Comparison of ENCODE assay signal across 20 cellular contexts in genomic region chr7:148799893-148800545, GRCh38.
"Had no signal": no experiment of that assay in that cellular context is flagged by ENCODE, and none has a peak within 500 bp of the region (broad histone marks: within the 10 kb centered on the region; RNA-seq: fewer than 3 reads in every experiment).

No MANE protein-coding gene starts in this region.

- ATAC-seq: left colon; naive thymus-derived CD4-positive, alpha-beta T cell; right lobe of liver; stimulated activated naive CD8-positive, alpha-beta T cell treated with anti-CD3 and anti-CD28 coated beads, Interleukin-15, Interleukin-2, amounts not matched to agents 100 U/mL and 50 U/mL, for 24 hours; upper lobe of right lung had no signal

- H3K27ac Mint-ChIP-seq: activated B cell treated with CpG ODN at 0.5 μM for 24 hours; activated T-helper 1 cell treated with anti-CD3 and anti-CD28 coated beads, Interleukin-12 subunit alpha, Interleukin-12 subunit beta, Interleukin-2, Interleukin-4 antibody, amounts not matched to agents 30 ng/mL and 10 ng/mL and 1 ng/mL, durations not matched to agents 14 hours and 24 hours and 36 hours; progenitor cell of endocrine pancreas had no signal

- H3K9me3 ChIP-seq: adrenal gland, right lobe of liver, SJCRH30, spleen, suprapubic skin, upper lobe of right lung had no signal

- H3K27me3 Mint-ChIP-seq: activated B cell treated with CpG ODN at 0.5 μM for 24 hours; central memory CD8-positive, alpha-beta T cell; naive thymus-derived CD4-positive, alpha-beta T cell; progenitor cell of endocrine pancreas had no signal

- H3K9me3 Mint-ChIP-seq: activated B cell treated with CpG ODN at 0.5 μM for 24 hours; activated T-helper 1 cell treated with anti-CD3 and anti-CD28 coated beads, Interleukin-12 subunit alpha, Interleukin-12 subunit beta, Interleukin-2, Interleukin-4 antibody, amounts not matched to agents 30 ng/mL and 10 ng/mL and 1 ng/mL, durations not matched to agents 14 hours and 24 hours and 36 hours; central memory CD8-positive, alpha-beta T cell; naive thymus-derived CD4-positive, alpha-beta T cell had no signal

- DNase-seq: activated B cell treated with CpG ODN at 0.5 μM for 24 hours; activated CD4-positive, alpha-beta T cell treated with anti-CD3 and anti-CD28 coated beads, Interleukin-2, amount 50 U/mL, for 4 hours; activated naive CD4-positive, alpha-beta T cell; adrenal gland; cortex of kidney; effector memory CD4-positive, alpha-beta T cell; hippocampal formation; left colon; naive thymus-derived CD4-positive, alpha-beta T cell; nucleus accumbens; right lobe of liver; SJCRH30; spleen; stimulated activated CD4-positive, alpha-beta T cell treated with anti-CD3 and anti-CD28 coated beads, Interleukin-1b, Interleukin-23, amount 100 ng/mL, for 48 hours; stimulated activated naive CD8-positive, alpha-beta T cell treated with anti-CD3 and anti-CD28 coated beads, Interleukin-15, Interleukin-2, amounts not matched to agents 100 U/mL and 50 U/mL, for 24 hours; upper lobe of right lung had no signal

- H3K4me3 Mint-ChIP-seq: activated B cell treated with CpG ODN at 0.5 μM for 24 hours; activated T-helper 1 cell treated with anti-CD3 and anti-CD28 coated beads, Interleukin-12 subunit alpha, Interleukin-12 subunit beta, Interleukin-2, Interleukin-4 antibody, amounts not matched to agents 30 ng/mL and 10 ng/mL and 1 ng/mL, durations not matched to agents 14 hours and 24 hours and 36 hours; central memory CD8-positive, alpha-beta T cell; naive thymus-derived CD4-positive, alpha-beta T cell had no signal

- H3K4me1 Mint-ChIP-seq: activated B cell treated with CpG ODN at 0.5 μM for 24 hours; naive thymus-derived CD4-positive, alpha-beta T cell had no signal
